13 cellular contexts compared by ENCODE assay signal in the genomic region with DNA sequence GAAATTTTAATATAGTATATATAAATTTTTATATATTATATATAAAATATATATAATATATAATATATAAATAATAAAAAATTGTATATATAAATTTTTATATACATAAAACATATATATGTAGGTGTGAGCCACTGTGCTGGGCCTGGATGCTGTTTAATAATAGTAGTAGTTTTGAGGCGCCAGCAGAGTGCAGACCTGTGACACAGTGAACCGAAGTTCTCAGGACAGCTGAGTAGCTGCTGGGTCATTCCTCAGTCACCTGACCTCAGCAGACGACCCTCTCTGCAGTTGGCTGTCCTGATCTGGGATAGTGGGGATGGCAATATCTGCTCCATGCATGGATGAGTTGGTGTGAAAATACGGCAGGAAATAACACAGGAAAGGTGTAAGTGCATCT. TPM values are rescaled to one million over a fixed set of nuclear protein-coding genes. Genes with fewer than 3 reads are reported as not detected.
DNase-seq lines count a peak whose midpoint lies in the region; ATAC-seq, FAIRE-seq and TF ChIP-seq lines count a peak whose summit lies in the region.
"Had no signal": no experiment of that assay in that cellular context is flagged by ENCODE, and none has a peak within 500 bp of the region (broad histone marks: within the 10 kb centered on the region; RNA-seq: fewer than 3 reads in every experiment).

No MANE protein-coding gene starts in this region.

- H2AFZ ChIP-seq in SK-N-SH (ENCODE audit: low read depth) (no peak overlapping the region), HepG2 (ENCODE audit: low read length) (no peak overlapping the region)

- WGBS in SK-N-SH (ENCODE audit: low lambda C conversion rate) = 26% methylated on average over 4 of the region's 4 CpGs
- WGBS in HepG2 (ENCODE audit: low lambda C conversion rate) = 24% methylated on average over 4 of the region's 4 CpGs

- H3K4me2 ChIP-seq in SK-N-SH (no peak overlapping the region), HepG2 (ENCODE audit: low read depth, low read length) (no peak overlapping the region)
- H3K4me2 ChIP-seq: BLaER1 had no signal

- H3K27ac ChIP-seq in SK-N-SH (ENCODE audit: low read depth in 2 of 2, low read length in 1 of 2) (peak overlapping the region; percentile 16 to 19; a peak in 2 of 4 replicates), HepG2 (ENCODE audit: extremely low read length, insufficient read depth, low read length) (no peak overlapping the region), left lung (no peak overlapping the region)
- H3K27ac ChIP-seq: BLaER1, gastrocnemius medialis had no signal

- no peak for FAIRE-seq in HepG2 (lab: Jason Lieb, UNC)

- H3K79me2 ChIP-seq in SK-N-SH (ENCODE audit: insufficient read depth) (peaks cover 3% of the 10 kb centered on the region; the same call in 1 of the 2 replicates), HepG2 (ENCODE audit: insufficient read depth, low read length) (peaks cover under 1% of the 10 kb centered on the region)

- H3K9me3 ChIP-seq in BE2C (no peaks in the 10 kb centered on the region), SK-N-SH (no peaks in the 10 kb centered on the region), HepG2 (ENCODE audit: low read length) (no peaks in the 10 kb centered on the region), left lung (no peaks in the 10 kb centered on the region)
- H3K9me3 ChIP-seq: BLaER1, gastrocnemius medialis had no signal

- TF ChIP-seq RAD21 in SK-N-SH (IDR thresholded peaks at IDR 0.05; ENCODE audit: low read length) = peak; percentile 51
- no peak for TF ChIP-seq RAD21 in HepG2 (CRISPR knock-in tag; IDR thresholded peaks at IDR 0.05)

- intact Hi-C loops in HepG2 (cut with micrococcal nuclease; ENCODE audit: unreplicated experiment) = loop anchor here (10.0 kb wide), 1 partner anchor 631 kb away; no protein-coding TSS in a partner anchor
- intact Hi-C loops in left lung (cut with DNase I) = loop anchor here in 1 of 2 donors (10.0 kb wide), 1 partner anchor 331 kb away; no protein-coding TSS in a partner anchor

- peaks cover 7% of the 10 kb centered on the region for H3K36me3 ChIP-seq in BE2C
- peaks cover 0 to 3% of the 10 kb centered on the region in 2 experiments for H3K36me3 ChIP-seq in SK-N-SH (replicated peaks in 1 of 2; ENCODE audit: control insufficient read depth in 1 of 2, insufficient read depth in 2 of 2, low read length in 1 of 2)
- no peaks in the 10 kb centered on the region for H3K36me3 ChIP-seq in HepG2 (replicated peaks in 1 of 2; ENCODE audit: control insufficient read depth in 1 of 2, insufficient read depth in 2 of 2, low read length in 2 of 2)
- H3K36me3 ChIP-seq in left lung = peaks cover 0 to 3% of the 10 kb centered on the region in 2 donors
- H3K36me3 ChIP-seq: BLaER1, gastrocnemius medialis had no signal

- TF ChIP-seq CTCF in BE2C (IDR thresholded peaks at IDR 0.05; ENCODE audit: low read depth, low read length) (peak; percentile 24; the same call in 1 of the 2 replicates), SK-N-SH (IDR thresholded peaks at IDR 0.05) (no peak), HepG2 (CRISPR knock-in tag; IDR thresholded peaks at IDR 0.05) (no peak), left lung (IDR thresholded peaks at IDR 0.05) (no peak)

- no peak overlapping the region for H3K9ac ChIP-seq in SK-N-SH
- H3K9ac ChIP-seq in HepG2 (ENCODE audit: insufficient read depth, low read depth, low read length) = no peak overlapping the region
- H3K9ac ChIP-seq: BLaER1 had no signal

- POLR2A ChIA-PET in SK-N-SH (lab: Yijun Ruan, JAX) = no interaction called here
- POLR2A ChIA-PET in HepG2 (lab: Yijun Ruan, JAX) = no interaction called here

- no peaks in the 10 kb centered on the region for H3K27me3 ChIP-seq in BE2C
- H3K27me3 ChIP-seq in SK-N-SH (ENCODE audit: insufficient read depth) = no peaks in the 10 kb centered on the region
- H3K27me3 ChIP-seq in HepG2 (ENCODE audit: control insufficient read depth in 1 of 2, insufficient read depth in 2 of 2, low read length in 2 of 2) = no peaks in the 10 kb centered on the region; a peak in 1 of 5 replicates
- H3K27me3 ChIP-seq in left lung = no peaks in the 10 kb centered on the region
- H3K27me3 ChIP-seq: BLaER1, gastrocnemius medialis had no signal

- BruUV-seq in HepG2 (replicated peaks; lab: Mats Ljungman, UMichigan) = no TSS peak

- H3K4me3 ChIP-seq in BE2C (ENCODE audit: low read depth, low read length) = no peak overlapping the region
- no peak overlapping the region for H3K4me3 ChIP-seq in SK-N-SH (ENCODE audit: low read depth in 2 of 2, low read length in 1 of 2)
- no peak overlapping the region for H3K4me3 ChIP-seq in HepG2 (replicated peaks in 1 of 3; ENCODE audit: insufficient read depth in 1 of 3, low read depth in 2 of 3, low read length in 3 of 3)
- no peak overlapping the region for H3K4me3 ChIP-seq in left lung
- H3K4me3 ChIP-seq: BLaER1, gastrocnemius medialis had no signal

- H4K20me1 ChIP-seq in SK-N-SH (ENCODE audit: insufficient read depth) = no peaks in the 10 kb centered on the region
- H4K20me1 ChIP-seq in HepG2 (ENCODE audit: insufficient read depth, low read length) = 0 out of 2 replicates have a peak, but pooled peaks cover 2% of the 10 kb centered on the region

- TF ChIP-seq EP300 in SK-N-SH (IDR thresholded peaks at IDR 0.05; ENCODE audit: borderline replicate concordance in 1 of 2, low read depth in 1 of 2, low read length in 1 of 2) (no peak), HepG2 (IDR thresholded peaks at IDR 0.05; ENCODE audit: low read depth in 2 of 2, low read length in 2 of 2) (no peak), HepG2 (CRISPR knock-in tag; IDR thresholded peaks at IDR 0.05; ENCODE audit: borderline replicate concordance) (no peak)

- TF ChIP-seq POLR2A in HepG2 (IDR thresholded peaks at IDR 0.05; ENCODE audit: insufficient read depth in 1 of 2, low read depth in 2 of 2, low read length in 2 of 2) = no peak

- CTCF ChIA-PET in SK-N-SH (lab: Yijun Ruan, JAX) (interaction anchor here (0.5 to 1.4 kb wide), 6 partner anchors 10 to 384 kb away, joined by 3 to 11 read pairs (median 4); no protein-coding TSS in a partner anchor), HepG2 (lab: Yijun Ruan, JAX; ENCODE audit: low intra/inter-chr PET ratio, low total read pairs) (no interaction called here)

- ATAC-seq in HepG2 (peak; percentile 15), left lung (no peak), GM19452 (IDR thresholded peaks at IDR 0.05; ENCODE audit: unreplicated experiment) (no peak), HG02938 (IDR thresholded peaks at IDR 0.05; ENCODE audit: unreplicated experiment) (no peak)
- ATAC-seq: gastrocnemius medialis had no signal

- DNase-seq in BE2C (peak; percentile 35), HT1080 (ENCODE audit: low read depth) (peak; percentile 7), SK-N-SH (no peak), HepG2 (ENCODE audit: low spot score) (peak; percentile 11), left lung (no peak)
- no peak for DNase-seq in activated naive CD4-positive, alpha-beta T cell (lab: John Stamatoyannopoulos, UW)
- DNase-seq: gastrocnemius medialis, NCI-H2107 had no signal

- no peaks in the 10 kb centered on the region; the same call in 1 of the 2 replicates for H3K4me1 ChIP-seq in BE2C
- H3K4me1 ChIP-seq in SK-N-SH (ENCODE audit: control insufficient read depth in 1 of 2, insufficient read depth in 2 of 2, low read depth in 1 of 2, low read length in 1 of 2) = peaks cover 10 to 22% of the 10 kb centered on the region in 2 experiments; a peak in 3 of 4 replicates
- peaks cover 18% of the 10 kb centered on the region for H3K4me1 ChIP-seq in HepG2 (ENCODE audit: insufficient read depth, low read length)
- H3K4me1 ChIP-seq in left lung = peaks cover 10 to 15% of the 10 kb centered on the region in 2 donors

- H3F3A ChIP-seq in SK-N-SH (replicated peaks; ENCODE audit: insufficient read depth) = no peaks in the 10 kb centered on the region

- no peaks in the 10 kb centered on the region for H3K9me2 ChIP-seq in SK-N-SH

- in situ Hi-C loops in HepG2 (cut with HindIII; ENCODE audit: extremely low pct_ligation_motif_present, low pct_unique_long_range_greater_than_20kb) = loop anchor here (25.0 kb wide), 1 partner anchor 648 kb away; the partner anchor contains the start of genes CDC20B and GPX8

RNA-seq across cellular contexts. Expression of gene SNX18, which starts 3.3 kb away (rescaled TPM):
- 21.6 TPM for polyA plus RNA-seq in BE2C (2012; ENCODE audit: insufficient read depth, insufficient read length, low read depth)
- total RNA-seq in HT1080 (2014; rRNA removed; shearing (Covaris generic)) = 9.4 and 14.5 TPM in 2 replicates
- polyA plus RNA-seq in HT1080 (2015; cell fraction: cytosol; rRNA removed) = 5.7 and 6.1 TPM in 2 replicates
- polyA plus RNA-seq in HT1080 (2015; cell fraction: nucleus; rRNA removed) = 3.9 and 4.6 TPM in 2 replicates
- 4.3 and 4.6 TPM in 2 replicates for polyA plus RNA-seq in SK-N-SH (2012; rRNA removed)
- 3.4 and 3.9 TPM in 2 replicates for polyA plus RNA-seq in SK-N-SH (2012; cell fraction: cytosol; rRNA removed)
- polyA plus RNA-seq in SK-N-SH (2012; cell fraction: nucleus; rRNA removed) = 3.2 and 4.2 TPM in 2 replicates
- total RNA-seq in HepG2 (2016; rRNA removed; fragmentation: Illumina TruSeq; extraction: Trizol) = 6.0 and 6.2 TPM in 2 replicates
- total RNA-seq in HepG2 (2016; cell fraction: cytosol; rRNA removed; fragmentation: Illumina TruSeq; extraction: Trizol; ENCODE audit: low read depth) = 0.81 and 0.88 TPM in 2 replicates
- 5.6 and 5.9 TPM in 2 replicates for total RNA-seq in HepG2 (2016; cell fraction: insoluble cytoplasmic fraction; rRNA removed; fragmentation: Illumina TruSeq; extraction: Trizol)
- total RNA-seq in HepG2 (2016; cell fraction: membrane; rRNA removed; fragmentation: Illumina TruSeq; extraction: Trizol) = 4.7 and 5.3 TPM in 2 replicates
- total RNA-seq in HepG2 (2016; cell fraction: nucleus; rRNA removed; fragmentation: Illumina TruSeq; extraction: Trizol) = 5.4 and 5.5 TPM in 2 replicates
- polyA plus RNA-seq in HepG2 (2011; rRNA removed) = 2.3 and 2.7 TPM in 2 replicates
- polyA plus RNA-seq in HepG2 (2011; cell fraction: cytosol; rRNA removed) = 2.0 and 3.0 TPM in 2 replicates
- polyA plus RNA-seq in HepG2 (2011; cell fraction: nucleus; rRNA removed) = 3.4 and 3.8 TPM in 2 replicates
- 2.5 and 3.2 TPM in 2 replicates for polyA plus RNA-seq in HepG2 (2012)
- 0.60 and 0.81 TPM in 2 replicates for polyA plus RNA-seq in HepG2 (2016; cell fraction: cytosol; fragmentation: Illumina TruSeq; extraction: Trizol; ENCODE audit: low read depth)
- polyA plus RNA-seq in HepG2 (2016; cell fraction: insoluble cytoplasmic fraction; fragmentation: Illumina TruSeq; extraction: Trizol; ENCODE audit: low read depth) = 6.8 and 8.2 TPM in 2 replicates
- polyA plus RNA-seq in HepG2 (2016; cell fraction: membrane; fragmentation: Illumina TruSeq; extraction: Trizol; ENCODE audit: low read depth) = 3.2 and 4.0 TPM in 2 replicates
- 4.1 and 5.1 TPM in 2 replicates for polyA plus RNA-seq in HepG2 (2016; cell fraction: nucleus; fragmentation: Illumina TruSeq; extraction: Trizol; ENCODE audit: insufficient read depth, low read depth)
- polyA minus RNA-seq in HepG2 (2011; rRNA and poly(A)+ RNA removed; ENCODE audit: low replicate concordance) = 6.5 and 11.0 TPM in 2 replicates
- polyA minus RNA-seq in HepG2 (2011; cell fraction: cytosol; rRNA and poly(A)+ RNA removed) = 6.8 and 6.9 TPM in 2 replicates
- polyA minus RNA-seq in HepG2 (2011; cell fraction: nucleus; rRNA and poly(A)+ RNA removed) = 10.2 and 10.8 TPM in 2 replicates
- 10 to 100 TPM; 32.2 to 39.2 TPM for total RNA-seq in left lung

RNA-seq across cellular contexts. Expression of gene HSPB3, which starts 58.8 kb away (rescaled TPM):
- not detected for polyA plus RNA-seq in BE2C (2012; ENCODE audit: insufficient read depth, insufficient read length, low read depth)
- not detected in 2 replicates for total RNA-seq in HT1080 (2014; rRNA removed; shearing (Covaris generic))
- not detected in 2 replicates for polyA plus RNA-seq in HT1080 (2015; cell fraction: cytosol; rRNA removed)
- not detected in 2 replicates for polyA plus RNA-seq in HT1080 (2015; cell fraction: nucleus; rRNA removed)
- polyA plus RNA-seq in SK-N-SH (2012; rRNA removed) = 3.3 TPM in 2 replicates
- polyA plus RNA-seq in SK-N-SH (2012; cell fraction: cytosol; rRNA removed) = 3.1 TPM in 2 replicates
- 3.2 and 4.2 TPM in 2 replicates for polyA plus RNA-seq in SK-N-SH (2012; cell fraction: nucleus; rRNA removed)
- not detected in 2 replicates for total RNA-seq in HepG2 (2016; rRNA removed; fragmentation: Illumina TruSeq; extraction: Trizol)
- not detected in 2 replicates for total RNA-seq in HepG2 (2016; cell fraction: cytosol; rRNA removed; fragmentation: Illumina TruSeq; extraction: Trizol; ENCODE audit: low read depth)
- not detected in 2 replicates for total RNA-seq in HepG2 (2016; cell fraction: insoluble cytoplasmic fraction; rRNA removed; fragmentation: Illumina TruSeq; extraction: Trizol)
- total RNA-seq in HepG2 (2016; cell fraction: membrane; rRNA removed; fragmentation: Illumina TruSeq; extraction: Trizol) = not detected in 2 replicates
- total RNA-seq in HepG2 (2016; cell fraction: nucleus; rRNA removed; fragmentation: Illumina TruSeq; extraction: Trizol) = not detected in 2 replicates
- polyA plus RNA-seq in HepG2 (2011; rRNA removed) = not detected in 2 replicates
- polyA plus RNA-seq in HepG2 (2011; cell fraction: cytosol; rRNA removed) = not detected in 2 replicates
- not detected in 2 replicates for polyA plus RNA-seq in HepG2 (2011; cell fraction: nucleus; rRNA removed)
- polyA plus RNA-seq in HepG2 (2012) = not detected in 2 replicates
- polyA plus RNA-seq in HepG2 (2016; cell fraction: cytosol; fragmentation: Illumina TruSeq; extraction: Trizol; ENCODE audit: low read depth) = not detected in 2 replicates
- not detected in 2 replicates for polyA plus RNA-seq in HepG2 (2016; cell fraction: insoluble cytoplasmic fraction; fragmentation: Illumina TruSeq; extraction: Trizol; ENCODE audit: low read depth)
- not detected in 2 replicates for polyA plus RNA-seq in HepG2 (2016; cell fraction: membrane; fragmentation: Illumina TruSeq; extraction: Trizol; ENCODE audit: low read depth)
- polyA plus RNA-seq in HepG2 (2016; cell fraction: nucleus; fragmentation: Illumina TruSeq; extraction: Trizol; ENCODE audit: insufficient read depth, low read depth) = not detected in 2 replicates
- not detected in 2 replicates for polyA minus RNA-seq in HepG2 (2011; rRNA and poly(A)+ RNA removed; ENCODE audit: low replicate concordance)
- polyA minus RNA-seq in HepG2 (2011; cell fraction: cytosol; rRNA and poly(A)+ RNA removed) = not detected in 2 replicates
- polyA minus RNA-seq in HepG2 (2011; cell fraction: nucleus; rRNA and poly(A)+ RNA removed) = not detected in 2 replicates
- 1 to 10 TPM in 1 of 2 donors, under 1 TPM in 1; 0.32 to 1.1 TPM for total RNA-seq in left lung
- total RNA-seq: dermis microvascular lymphatic vessel endothelial cell, omental fat pad had no signal

Comparison
In these comparisons a context has a peak if more than half of its experiments do, and no peak if none do; other contexts are left out.
1. DNase-seq: peak in BE2C (single experiment), HT1080 (single experiment) and HepG2 (single experiment); none in SK-N-SH (single experiment), left lung (0 of 2) and activated naive CD4-positive, alpha-beta T cell (0 of 4).
2. H3K27ac ChIP-seq: peak in SK-N-SH (2 of 2); none in HepG2 (single experiment) and left lung (0 of 2).